In the genomic region with DNA sequence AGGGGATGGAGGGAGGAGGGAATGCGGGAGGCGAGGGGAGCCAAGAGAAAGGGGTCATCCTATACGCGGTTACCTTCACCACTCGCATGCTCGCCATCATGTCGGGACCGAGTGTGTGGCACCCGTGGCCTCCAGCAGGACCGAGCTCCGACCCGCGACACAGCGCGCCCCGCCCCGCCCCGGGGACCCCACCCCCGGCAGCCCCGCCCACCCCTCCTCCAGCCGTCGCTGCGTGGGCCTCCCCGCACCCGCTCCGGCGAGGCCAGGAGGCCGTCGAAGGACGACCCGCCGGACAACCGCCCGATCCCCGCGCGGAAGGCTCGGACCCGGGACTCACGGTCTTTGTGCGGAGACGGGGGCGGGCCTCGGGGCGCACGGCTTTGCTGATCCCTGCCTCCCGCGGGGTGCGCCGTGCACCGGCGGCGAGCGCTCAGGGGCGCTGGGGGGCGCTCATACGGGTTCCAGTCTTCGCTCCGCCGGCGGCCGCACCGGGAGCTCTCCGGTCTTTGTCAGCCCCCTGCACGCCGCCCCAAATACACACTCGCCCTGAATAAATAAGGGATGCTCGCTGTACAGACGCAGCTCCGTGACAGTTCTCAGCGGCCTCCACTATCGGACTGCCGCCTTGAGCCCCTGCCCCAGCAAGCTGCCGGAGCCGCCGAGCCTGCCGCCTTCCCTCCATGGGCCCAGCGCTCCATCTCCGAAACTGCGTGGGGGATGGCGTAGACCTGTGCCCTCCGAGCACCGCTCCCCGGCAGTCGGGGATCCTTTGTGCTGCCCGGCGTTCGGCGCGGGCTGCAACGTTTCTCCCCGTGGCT, we compare ENCODE assay signal across 8 cellular contexts.
DNase-seq lines count a peak whose midpoint lies in the region; ATAC-seq and TF ChIP-seq lines count a peak whose summit lies in the region.

A gene (minus strand): TSS at position 161 of the 818 bp plus-strand sequence. CDS start 61 bp downstream, at position 100.

- peaks cover 29% of the 10 kb centered on the region for H3K36me3 Mint-ChIP-seq in T-helper 2 cell treated with Interferon-gamma antibody and Interleukin-4, amounts not matched to agents 5 μg/mL and 100 μg/mL, for 36 hours (ENCODE audit: low read depth)

- peak within 1 kb of the TSS; percentile 97 for H3K27ac Mint-ChIP-seq in T-helper 2 cell treated with Interferon-gamma antibody and Interleukin-4, amounts not matched to agents 5 μg/mL and 100 μg/mL, for 36 hours

- no peaks in the 10 kb centered on the region for H3K9me3 Mint-ChIP-seq in T-helper 2 cell treated with Interferon-gamma antibody and Interleukin-4, amounts not matched to agents 5 μg/mL and 100 μg/mL, for 36 hours

- TF ChIP-seq CTCF in astrocyte of the cerebellum (IDR thresholded peaks at IDR 0.05; ENCODE audit: low read depth, low read length, missing control alignments) (no peak), retinal pigment epithelial cell (conservative IDR thresholded peaks at IDR 0.05; ENCODE audit: low read depth, low read length) (peak; percentile 16)

- peak; percentile 91 for DNase-seq in GM03348 (ENCODE audit: low spot score)
- peak; percentile 26 for DNase-seq in KBM-7
- DNase-seq in T-helper 2 cell treated with Interferon-gamma antibody and Interleukin-4, amounts not matched to agents 5 μg/mL and 100 μg/mL, for 36 hours (ENCODE audit: low spot score), result peak; percentile 64
- peak; percentile 40 for DNase-seq in astrocyte of the cerebellum (ENCODE audit: low read depth)
- DNase-seq in hippocampal formation (lab: John Stamatoyannopoulos, UW), result peak; percentile 50 to 81
- no peak for DNase-seq in retinal pigment epithelial cell (ENCODE audit: low read depth)
- DNase-seq in COLO829 (ENCODE audit: low spot score), result no peak

- peak; percentile 43 for ATAC-seq in GM21619 (IDR thresholded peaks at IDR 0.05; ENCODE audit: unreplicated experiment)

- no peaks in the 10 kb centered on the region for H3K27me3 Mint-ChIP-seq in T-helper 2 cell treated with Interferon-gamma antibody and Interleukin-4, amounts not matched to agents 5 μg/mL and 100 μg/mL, for 36 hours (ENCODE audit: low read depth)

- H3K4me3 Mint-ChIP-seq in T-helper 2 cell treated with Interferon-gamma antibody and Interleukin-4, amounts not matched to agents 5 μg/mL and 100 μg/mL, for 36 hours, result peak within 1 kb of the TSS; percentile 98

- peaks cover 26% of the 10 kb centered on the region for H3K4me1 Mint-ChIP-seq in T-helper 2 cell treated with Interferon-gamma antibody and Interleukin-4, amounts not matched to agents 5 μg/mL and 100 μg/mL, for 36 hours (ENCODE audit: low read depth)

- H3K4me3 ChIP-seq in astrocyte of the cerebellum (ENCODE audit: low read depth, low read length), result peak within 1 kb of the TSS; percentile 80
- H3K4me3 ChIP-seq in retinal pigment epithelial cell (ENCODE audit: low read length), result peak within 1 kb of the TSS; percentile 70

- in situ Hi-C loops in KBM-7 (cut with MboI; ENCODE audit: low pct_unique_long_range_greater_than_20kb, low sequenced_read_pairs) (loop anchor here (5.0 kb wide), 1 partner anchor 75 kb away; no protein-coding TSS in a partner anchor), astrocyte of the cerebellum (cut with HindIII; ENCODE audit: low sequenced_read_pairs) (no loop called here)

Comparison
In these comparisons a context has a peak if more than half of its experiments do, and no peak if none do; other contexts are left out.
1. DNase-seq: peak in GM03348 (single experiment), KBM-7 (single experiment), T-helper 2 cell treated with Interferon-gamma antibody and Interleukin-4, amounts not matched to agents 5 μg/mL and 100 μg/mL, for 36 hours (single experiment), astrocyte of the cerebellum (single experiment) and hippocampal formation (2 of 2); none in retinal pigment epithelial cell (single experiment) and COLO829 (single experiment).